In genomic region chr2:43051316-43051715, GRCh38 we compare ENCODE assay signal across 10 cellular contexts.
DNase-seq lines count a peak whose midpoint lies in the region; ATAC-seq lines count a peak whose summit lies in the region.
"Had no signal": no experiment of that assay in that cellular context is flagged by ENCODE, and none has a peak within 500 bp of the region (broad histone marks: within the 10 kb centered on the region; RNA-seq: fewer than 3 reads in every experiment).

No MANE protein-coding gene starts in this region.

- H3K9me3 Mint-ChIP-seq in naive thymus-derived CD4-positive, alpha-beta T cell = no peaks in the 10 kb centered on the region
- H3K9me3 Mint-ChIP-seq: memory B cell had no signal

- POLR2A ChIA-PET in naive thymus-derived CD4-positive, alpha-beta T cell (lab: Charles Lee) = interaction anchor here (0.6 to 1.6 kb wide), 9 partner anchors 8 to 878 kb away, joined by 3 to 7 read pairs (median 3); no protein-coding TSS in a partner anchor

- peak; percentile 77 for ATAC-seq in naive thymus-derived CD4-positive, alpha-beta T cell
- ATAC-seq in GM21360 (IDR thresholded peaks at IDR 0.05; ENCODE audit: unreplicated experiment) = no peak
- no peak for ATAC-seq in GM18861 (IDR thresholded peaks at IDR 0.05; ENCODE audit: unreplicated experiment)

- CTCF ChIA-PET in naive thymus-derived CD4-positive, alpha-beta T cell (lab: Charles Lee) = interaction anchor here (1.4 to 1.6 kb wide), 2 partner anchors 8 to 28 kb away, joined by 3 to 6 read pairs; no protein-coding TSS in a partner anchor

- peaks cover 58% of the 10 kb centered on the region for H3K4me1 ChIP-seq in BLaER1
- H3K4me1 ChIP-seq in naive thymus-derived CD4-positive, alpha-beta T cell (ENCODE audit: control insufficient read depth in 2 of 2, insufficient read depth in 2 of 2, low read length in 2 of 2) = peaks cover 0 to 11% of the 10 kb centered on the region in 2 donors

- no peaks in the 10 kb centered on the region for H3K36me3 ChIP-seq in BLaER1
- H3K36me3 ChIP-seq in naive thymus-derived CD4-positive, alpha-beta T cell (ENCODE audit: control insufficient read depth in 2 of 3, insufficient read depth in 3 of 3, low read length in 3 of 3) = no peaks in the 10 kb centered on the region

- peak overlapping the region in 6 of 9 donors; percentile 28 to 85 (median 65) for H3K27ac Mint-ChIP-seq in naive thymus-derived CD4-positive, alpha-beta T cell
- H3K27ac Mint-ChIP-seq: memory B cell had no signal

- H3K4me3 Mint-ChIP-seq in naive thymus-derived CD4-positive, alpha-beta T cell = peak overlapping the region in 7 of 10 donors; percentile 11 to 67 (median 37)
- H3K4me3 Mint-ChIP-seq: memory B cell had no signal

- H3K4me2 ChIP-seq in BLaER1 = peak overlapping the region; percentile 80; the same call in 1 of the 2 replicates

- H3K9ac ChIP-seq in BLaER1 = no peak overlapping the region

- H3K4me3 ChIP-seq in BLaER1 = no peak overlapping the region
- H3K4me3 ChIP-seq in naive thymus-derived CD4-positive, alpha-beta T cell (ENCODE audit: low read length) = no peak overlapping the region

- intact Hi-C loops in naive thymus-derived CD4-positive, alpha-beta T cell (cut with micrococcal nuclease) = loop anchor here in 1 of 2 donors (1.0 to 5.0 kb wide), 2 partner anchors 8 to 121 kb away; no protein-coding TSS in a partner anchor

- H3K4me1 Mint-ChIP-seq in naive thymus-derived CD4-positive, alpha-beta T cell = peaks cover 29 to 46% (median 37%) of the 10 kb centered on the region in 7 donors

- H3K27me3 ChIP-seq in BLaER1 = no peaks in the 10 kb centered on the region
- no peaks in the 10 kb centered on the region for H3K27me3 ChIP-seq in naive thymus-derived CD4-positive, alpha-beta T cell (ENCODE audit: control insufficient read depth in 2 of 2, insufficient read depth in 2 of 2, low read length in 2 of 2)

- peaks cover 0 to 1% (median 0%) of the 10 kb centered on the region in 5 donors for H3K36me3 Mint-ChIP-seq in naive thymus-derived CD4-positive, alpha-beta T cell
- H3K36me3 Mint-ChIP-seq: memory B cell had no signal

- no peak overlapping the region for H3K27ac ChIP-seq in BLaER1
- no peak overlapping the region for H3K27ac ChIP-seq in naive thymus-derived CD4-positive, alpha-beta T cell (ENCODE audit: low read depth, low read length)

- no peaks in the 10 kb centered on the region for H4K20me1 ChIP-seq in BLaER1

- peaks cover 0 to 16% (median 0%) of the 10 kb centered on the region in 5 donors for H3K27me3 Mint-ChIP-seq in naive thymus-derived CD4-positive, alpha-beta T cell

- no peaks in the 10 kb centered on the region for H3K9me3 ChIP-seq in BLaER1
- no peaks in the 10 kb centered on the region for H3K9me3 ChIP-seq in naive thymus-derived CD4-positive, alpha-beta T cell (ENCODE audit: control insufficient read depth in 2 of 3, low read length in 3 of 3)

- DNase-seq in LoVo (ENCODE audit: low spot score) = peak; percentile 92
- DNase-seq in astrocyte of the hippocampus (ENCODE audit: low read depth, low spot score) = peak; percentile 62
- peak in 7 of 9 donors; percentile 27 to 55 (median 42) for DNase-seq in naive thymus-derived CD4-positive, alpha-beta T cell
- DNase-seq in NCI-H1417 treated with DMSO at 0.1 percent for 48 hours (lab: John Stamatoyannopoulos, UW) = no peak
- no peak for DNase-seq in NOMO-1 treated with DMSO at 0.1 percent for 48 hours (lab: John Stamatoyannopoulos, UW; ENCODE audit: unreplicated experiment)
- DNase-seq: GF-D8 had no signal

Comparison
In these comparisons a context has a peak if more than half of its experiments do, and no peak if none do; other contexts are left out.
1. DNase-seq: peak in LoVo (single experiment), astrocyte of the hippocampus (single experiment) and naive thymus-derived CD4-positive, alpha-beta T cell (7 of 9); none in NCI-H1417 treated with DMSO at 0.1 percent for 48 hours (single experiment) and NOMO-1 treated with DMSO at 0.1 percent for 48 hours (single experiment).